28 cellular contexts compared by ENCODE assay signal in genomic region chr4:135840781-135841180, GRCh38.
"Had no signal": no experiment of that assay in that cellular context is flagged by ENCODE, and none has a peak within 500 bp of the region (broad histone marks: within the 10 kb centered on the region; RNA-seq: fewer than 3 reads in every experiment).

No MANE protein-coding gene starts in this region.

- H3K9me3 Mint-ChIP-seq: stimulated activated memory B cell treated with anti-CD40 and anti-IgM and Interleukin-4, amounts not matched to agents 10 μg/mL and 1 μg/mL and 100 μg/mL, for 72 hours; stimulated activated naive CD8-positive, alpha-beta T cell treated with anti-CD3 and anti-CD28 coated beads, Interleukin-15, amount 100 ng/mL, for 72 hours had no signal

- H3K4me3 Mint-ChIP-seq: stimulated activated effector memory CD8-positive, alpha-beta T cell treated with anti-CD3 and anti-CD28 coated beads, Interleukin-12 subunit alpha, Interleukin-12 subunit beta, amount 100 ng/mL, for 72 hours; stimulated activated memory B cell treated with anti-CD40 and anti-IgM and Interleukin-4, amounts not matched to agents 10 μg/mL and 1 μg/mL and 100 μg/mL, for 72 hours; stimulated activated naive B cell treated with anti-CD40 and anti-IgM and Interleukin-4, amounts not matched to agents 10 μg/mL and 1 μg/mL and 100 μg/mL, for 72 hours; stimulated activated naive CD8-positive, alpha-beta T cell treated with anti-CD3 and anti-CD28 coated beads, Interleukin-15, amount 100 ng/mL, for 72 hours; stimulated activated naive CD8-positive, alpha-beta T cell treated with anti-CD3 and anti-CD28 coated beads, Interleukin-15, Interleukin-2, amounts not matched to agents 100 ng/mL and 50 ng/mL, for 24 hours; type B pancreatic cell had no signal

- H3K36me3 ChIP-seq: stomach, suprapubic skin, thoracic aorta, thyroid gland, tibial artery, tibial nerve, transverse colon, upper lobe of left lung, upper lobe of right lung, uterus, vagina had no signal

- DNase-seq: stimulated activated CD4-positive, alpha-beta T cell treated with anti-CD3 and anti-CD28 coated beads, Interleukin-2, amount 100 ng/mL, for 24 hours; stimulated activated CD4-positive, alpha-beta T cell treated with anti-CD3 and anti-CD28 coated beads, Interleukin-2, amount 100 ng/mL, for 48 hours; stimulated activated CD4-positive, alpha-beta T cell treated with anti-CD3 and anti-CD28 coated beads, Interleukin-4, amount 100 ng/mL, for 1 hour; stimulated activated CD4-positive, alpha-beta T cell treated with anti-CD3 and anti-CD28 coated beads, Interleukin-4, amount 100 ng/mL, for 24 hours; stimulated activated CD4-positive, alpha-beta T cell treated with anti-CD3 and anti-CD28 coated beads, Interleukin-4, amount 100 ng/mL, for 4 hours; stimulated activated CD8-positive, alpha-beta memory T cell treated with anti-CD3 and anti-CD28 coated beads, Interleukin-4, amount 100 ng/mL, for 48 hours; stimulated activated naive B cell treated with anti-CD40 and anti-IgM and Interleukin-4, amounts not matched to agents 10 μg/mL and 1 μg/mL and 100 μg/mL, for 72 hours; stimulated activated naive CD4-positive, alpha-beta T cell; stimulated activated naive CD4-positive, alpha-beta T cell treated with Interleukin-2 at 50 U/mL for 16 hours; stimulated activated naive CD8-positive, alpha-beta T cell treated with anti-CD3 and anti-CD28 coated beads, Interleukin-15, amount 100 ng/mL, for 72 hours; stimulated activated naive CD8-positive, alpha-beta T cell treated with anti-CD3 and anti-CD28 coated beads, Interleukin-15, Interleukin-2, amounts not matched to agents 100 U/mL and 50 U/mL, for 24 hours; stomach; substantia nigra; testis; thyroid gland; tibial artery; transverse colon; upper lobe of left lung; upper lobe of right lung; uterus had no signal

- H3K36me3 Mint-ChIP-seq: stimulated activated effector memory CD8-positive, alpha-beta T cell treated with anti-CD3 and anti-CD28 coated beads, Interleukin-12 subunit alpha, Interleukin-12 subunit beta, amount 100 ng/mL, for 72 hours; stimulated activated memory B cell treated with anti-CD40 and anti-IgM and Interleukin-4, amounts not matched to agents 10 μg/mL and 1 μg/mL and 100 μg/mL, for 72 hours; stimulated activated naive B cell treated with anti-CD40 and anti-IgM and Interleukin-4, amounts not matched to agents 10 μg/mL and 1 μg/mL and 100 μg/mL, for 72 hours; type B pancreatic cell had no signal

- H3K27me3 ChIP-seq: stomach, suprapubic skin, testis, thyroid gland, tibial artery, tibial nerve, transverse colon, upper lobe of left lung, upper lobe of right lung, uterus, vagina had no signal

- H3K4me1 ChIP-seq: stomach, suprapubic skin, testis, thyroid gland, tibial artery, tibial nerve, transverse colon, upper lobe of left lung, upper lobe of right lung, uterus, vagina had no signal

- H3K9me3 ChIP-seq: stomach, suprapubic skin, testis, thoracic aorta, thyroid gland, tibial artery, tibial nerve, transverse colon, upper lobe of left lung, upper lobe of right lung, uterus, vagina had no signal

- ATAC-seq: stimulated activated effector memory CD8-positive, alpha-beta T cell treated with anti-CD3 and anti-CD28 coated beads, Interleukin-12 subunit alpha, Interleukin-12 subunit beta, amount 100 ng/mL, for 72 hours; stimulated activated memory B cell treated with anti-CD40 and anti-IgM and Interleukin-4, amounts not matched to agents 10 μg/mL and 1 μg/mL and 100 μg/mL, for 72 hours; stimulated activated naive CD8-positive, alpha-beta T cell treated with anti-CD3 and anti-CD28 coated beads, Interleukin-15, amount 100 ng/mL, for 72 hours; stimulated activated naive CD8-positive, alpha-beta T cell treated with anti-CD3 and anti-CD28 coated beads, Interleukin-15, Interleukin-2, amounts not matched to agents 100 U/mL and 50 U/mL, for 24 hours; upper lobe of right lung had no signal

- H3K27me3 Mint-ChIP-seq: stimulated activated memory B cell treated with anti-CD40 and anti-IgM and Interleukin-4, amounts not matched to agents 10 μg/mL and 1 μg/mL and 100 μg/mL, for 72 hours; stimulated activated naive B cell treated with anti-CD40 and anti-IgM and Interleukin-4, amounts not matched to agents 10 μg/mL and 1 μg/mL and 100 μg/mL, for 72 hours; stimulated activated naive CD8-positive, alpha-beta T cell treated with anti-CD3 and anti-CD28 coated beads, Interleukin-15, amount 100 ng/mL, for 72 hours; stimulated activated naive CD8-positive, alpha-beta T cell treated with anti-CD3 and anti-CD28 coated beads, Interleukin-15, Interleukin-2, amounts not matched to agents 100 ng/mL and 50 ng/mL, for 24 hours; type B pancreatic cell had no signal

- H3K27ac Mint-ChIP-seq: stimulated activated effector memory CD8-positive, alpha-beta T cell treated with anti-CD3 and anti-CD28 coated beads, Interleukin-12 subunit alpha, Interleukin-12 subunit beta, amount 100 ng/mL, for 72 hours; stimulated activated memory B cell treated with anti-CD40 and anti-IgM and Interleukin-4, amounts not matched to agents 10 μg/mL and 1 μg/mL and 100 μg/mL, for 72 hours; stimulated activated naive B cell treated with anti-CD40 and anti-IgM and Interleukin-4, amounts not matched to agents 10 μg/mL and 1 μg/mL and 100 μg/mL, for 72 hours; stimulated activated naive CD8-positive, alpha-beta T cell treated with anti-CD3 and anti-CD28 coated beads, Interleukin-15, amount 100 ng/mL, for 72 hours; stimulated activated naive CD8-positive, alpha-beta T cell treated with anti-CD3 and anti-CD28 coated beads, Interleukin-15, Interleukin-2, amounts not matched to agents 100 ng/mL and 50 ng/mL, for 24 hours; type B pancreatic cell had no signal

- H3K4me1 Mint-ChIP-seq: stimulated activated effector memory CD8-positive, alpha-beta T cell treated with anti-CD3 and anti-CD28 coated beads, Interleukin-12 subunit alpha, Interleukin-12 subunit beta, amount 100 ng/mL, for 72 hours; stimulated activated memory B cell treated with anti-CD40 and anti-IgM and Interleukin-4, amounts not matched to agents 10 μg/mL and 1 μg/mL and 100 μg/mL, for 72 hours; stimulated activated naive B cell treated with anti-CD40 and anti-IgM and Interleukin-4, amounts not matched to agents 10 μg/mL and 1 μg/mL and 100 μg/mL, for 72 hours; stimulated activated naive CD8-positive, alpha-beta T cell treated with anti-CD3 and anti-CD28 coated beads, Interleukin-15, amount 100 ng/mL, for 72 hours had no signal

- H3K27ac ChIP-seq: stomach, suprapubic skin, testis, thoracic aorta, thyroid gland, tibial artery, tibial nerve, transverse colon, upper lobe of left lung, upper lobe of right lung, uterus, vagina had no signal

- H3K4me3 ChIP-seq: stomach, suprapubic skin, testis, thoracic aorta, thyroid gland, tibial artery, tibial nerve, transverse colon, upper lobe of left lung, upper lobe of right lung, uterus, vagina had no signal
